ENCODE assay signal across 1 cellular context in genomic region chr18:48693625-48694262, GRCh38.
TF ChIP-seq lines count a peak whose summit lies in the region.

No MANE protein-coding gene starts in this region.

TF ChIP-seq in IMR-90, 13 proteins besides CTCF, POLR2A, EP300 and RAD21 (continued from another document):
- no peak for TF ChIP-seq FOS (IDR thresholded peaks at IDR 0.05; ENCODE audit: low read depth, low read length)
- no peak for TF ChIP-seq CEBPB (IDR thresholded peaks at IDR 0.05; ENCODE audit: low read depth, low read length)
- no peak for TF ChIP-seq RFX5 (IDR thresholded peaks at IDR 0.05; ENCODE audit: low read depth, low read length)
- no peak for TF ChIP-seq CHD1 (IDR thresholded peaks at IDR 0.05; ENCODE audit: low read depth, low read length)
- no peak for TF ChIP-seq RCOR1 (IDR thresholded peaks at IDR 0.05; ENCODE audit: insufficient replicate concordance, low read length)
- TF ChIP-seq MXI1 (IDR thresholded peaks at IDR 0.05; ENCODE audit: borderline replicate concordance, low read depth, low read length) = no peak
